In the genomic region with DNA sequence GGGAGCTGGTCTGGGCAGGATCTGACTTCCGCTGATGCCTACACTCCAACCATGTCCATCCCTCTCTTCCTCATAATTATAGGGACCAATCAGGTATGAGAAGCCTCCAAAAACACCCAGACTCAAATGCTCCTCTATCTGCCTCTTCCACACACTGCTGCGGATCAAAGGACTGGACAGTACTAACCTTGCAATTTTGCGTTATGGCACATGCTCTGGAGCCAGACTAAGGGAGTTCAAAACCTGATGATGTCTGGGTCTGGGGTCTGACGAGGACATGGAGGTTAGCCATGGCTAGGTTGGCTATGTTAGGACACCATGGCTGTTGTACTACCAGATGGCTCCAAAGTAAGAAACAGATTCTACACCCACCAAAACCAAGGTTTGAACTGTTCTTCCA, we compare ENCODE assay signal across 21 cellular contexts. TPM values are rescaled to one million over a fixed set of nuclear protein-coding genes. Genes with fewer than 3 reads are reported as not detected.
DNase-seq lines count a peak whose midpoint lies in the region; ATAC-seq and TF ChIP-seq lines count a peak whose summit lies in the region.
"Had no signal": no experiment of that assay in that cellular context is flagged by ENCODE, and none has a peak within 500 bp of the region (broad histone marks: within the 10 kb centered on the region; RNA-seq: fewer than 3 reads in every experiment).

No MANE protein-coding gene starts in this region.

- intact Hi-C loops in activated CD8-positive, alpha-beta T cell treated with anti-CD3 and anti-CD28 coated beads for 36 hours (cut with micrococcal nuclease): loop anchor here (5.0 to 10.0 kb wide), 2 partner anchors 65 to 277 kb away; no protein-coding TSS in a partner anchor
- intact Hi-C loops in posterior vena cava (cut with DNase I): loop anchor here (1.0 to 10.0 kb wide), 3 partner anchors 65 to 275 kb away; no protein-coding TSS in a partner anchor

- no peaks in the 10 kb centered on the region for H3K9me3 Mint-ChIP-seq in activated CD8-positive, alpha-beta T cell treated with anti-CD3 and anti-CD28 coated beads, Interleukin-2, amount 10 ng/mL, durations not matched to agents 7 days and 5 days (ENCODE audit: insufficient read depth)
- no peaks in the 10 kb centered on the region for H3K9me3 Mint-ChIP-seq in activated CD8-positive, alpha-beta T cell treated with anti-CD3 and anti-CD28 coated beads for 36 hours
- no peaks in the 10 kb centered on the region for H3K9me3 Mint-ChIP-seq in activated naive CD8-positive, alpha-beta T cell treated with anti-CD3 and anti-CD28 coated beads, Interleukin-2, amount 50 U/mL, for 24 hours
- H3K9me3 Mint-ChIP-seq: CD4-positive, alpha-beta T cell; CD8-positive, alpha-beta T cell had no signal

- H3K4me3 Mint-ChIP-seq in activated CD8-positive, alpha-beta T cell treated with anti-CD3 and anti-CD28 coated beads, Interleukin-2, amount 10 ng/mL, durations not matched to agents 7 days and 5 days: no peak overlapping the region
- H3K4me3 Mint-ChIP-seq in activated CD8-positive, alpha-beta T cell treated with anti-CD3 and anti-CD28 coated beads for 36 hours: no peak overlapping the region
- H3K4me3 Mint-ChIP-seq in activated naive CD8-positive, alpha-beta T cell treated with anti-CD3 and anti-CD28 coated beads, Interleukin-2, amount 50 U/mL, for 24 hours: no peak overlapping the region
- H3K4me3 Mint-ChIP-seq: B cell; CD4-positive, alpha-beta T cell; CD8-positive, alpha-beta T cell had no signal

- H3K27ac ChIP-seq in HEK293 (ENCODE audit: extremely low read depth, low read depth, low read length): no peak overlapping the region
- peak overlapping the region; percentile 40 for H3K27ac ChIP-seq in RWPE1
- H3K27ac ChIP-seq: 22Rv1; A549; BLaER1 treated with 17β-estradiol and CSF1 and Interleukin-3, amounts not matched to agents 10 nM and 100 nM; C4-2B had no signal

- H3K4me1 ChIP-seq in HEK293 (ENCODE audit: control insufficient read depth, insufficient read depth, low read length): no peaks in the 10 kb centered on the region
- H3K4me1 ChIP-seq: A549; BLaER1 treated with 17β-estradiol and CSF1 and Interleukin-3, amounts not matched to agents 10 nM and 100 nM; Caco-2 had no signal

- no peaks in the 10 kb centered on the region for H3K4me1 Mint-ChIP-seq in activated CD8-positive, alpha-beta T cell treated with anti-CD3 and anti-CD28 coated beads, Interleukin-2, amount 10 ng/mL, durations not matched to agents 7 days and 5 days (ENCODE audit: low read depth)
- H3K4me1 Mint-ChIP-seq in activated CD8-positive, alpha-beta T cell treated with anti-CD3 and anti-CD28 coated beads for 36 hours (ENCODE audit: low read depth): peaks cover 2% of the 10 kb centered on the region
- H3K4me1 Mint-ChIP-seq in activated naive CD8-positive, alpha-beta T cell treated with anti-CD3 and anti-CD28 coated beads, Interleukin-2, amount 50 U/mL, for 24 hours: peaks cover 4% of the 10 kb centered on the region

- no peak overlapping the region for H3K4me3 ChIP-seq in HEK293 (ENCODE audit: low read depth, low read length)
- H3K4me3 ChIP-seq: A549; BLaER1 treated with 17β-estradiol and CSF1 and Interleukin-3, amounts not matched to agents 10 nM and 100 nM had no signal

- no peak for TF ChIP-seq CTCF in activated CD8-positive, alpha-beta T cell treated with anti-CD3 and anti-CD28 coated beads for 36 hours (IDR thresholded peaks at IDR 0.05)
- TF ChIP-seq CTCF in HEK293 (tag by site-specific recombination; IDR thresholded peaks at IDR 0.05) (no peak), RWPE1 (conservative IDR thresholded peaks at IDR 0.05; ENCODE audit: low read depth) (no peak)

- no peaks in the 10 kb centered on the region for H3K9me3 ChIP-seq in HEK293 (ENCODE audit: control insufficient read depth, insufficient read depth, low read depth, low read length)
- H3K9me3 ChIP-seq: A549; BLaER1 treated with 17β-estradiol and CSF1 and Interleukin-3, amounts not matched to agents 10 nM and 100 nM; Caco-2 had no signal

- DNase-seq in activated CD8-positive, alpha-beta T cell treated with anti-CD3 and anti-CD28 coated beads, Interleukin-2, amount 10 ng/mL, durations not matched to agents 7 days and 5 days: no peak
- no peak for DNase-seq in activated CD8-positive, alpha-beta T cell treated with anti-CD3 and anti-CD28 coated beads for 36 hours
- DNase-seq in RWPE1 (ENCODE audit: low spot score): no peak
- DNase-seq in posterior vena cava (ENCODE audit: low spot score): peak; percentile 6
- DNase-seq in activated gamma-delta T cell (lab: John Stamatoyannopoulos, UW): no peak
- no peak for DNase-seq in activated naive CD8-positive, alpha-beta T cell treated with anti-CD3 and anti-CD28 coated beads, Interleukin-2, amount 50 U/mL, for 24 hours
- no peak for DNase-seq in NK-92 (lab: John Stamatoyannopoulos, UW; ENCODE audit: unreplicated experiment)
- DNase-seq: AML-193; Caco-2; Calu3; CD4-positive, alpha-beta T cell; CD8-positive, alpha-beta T cell; DMS79 treated with DMSO at 0.1 percent for 48 hours; GF-D8 had no signal

- ATAC-seq in activated CD8-positive, alpha-beta T cell treated with anti-CD3 and anti-CD28 coated beads, Interleukin-2, amount 10 ng/mL, durations not matched to agents 7 days and 5 days: no peak
- ATAC-seq in activated CD8-positive, alpha-beta T cell treated with anti-CD3 and anti-CD28 coated beads for 36 hours: no peak
- no peak for ATAC-seq in activated naive CD8-positive, alpha-beta T cell treated with anti-CD3 and anti-CD28 coated beads, Interleukin-2, amount 50 U/mL, for 24 hours
- ATAC-seq: A549; CD8-positive, alpha-beta T cell had no signal

- peaks cover 47% of the 10 kb centered on the region for H3K36me3 Mint-ChIP-seq in activated CD8-positive, alpha-beta T cell treated with anti-CD3 and anti-CD28 coated beads, Interleukin-2, amount 10 ng/mL, durations not matched to agents 7 days and 5 days (ENCODE audit: low read depth)
- peaks cover 42% of the 10 kb centered on the region for H3K36me3 Mint-ChIP-seq in activated CD8-positive, alpha-beta T cell treated with anti-CD3 and anti-CD28 coated beads for 36 hours (ENCODE audit: low read depth)
- peaks cover 38% of the 10 kb centered on the region for H3K36me3 Mint-ChIP-seq in activated naive CD8-positive, alpha-beta T cell treated with anti-CD3 and anti-CD28 coated beads, Interleukin-2, amount 50 U/mL, for 24 hours (ENCODE audit: low read depth)

- POLR2A ChIA-PET in activated CD8-positive, alpha-beta T cell treated with anti-CD3 and anti-CD28 coated beads, Interleukin-2, amount 10 ng/mL, durations not matched to agents 7 days and 5 days (lab: Charles Lee): interaction anchor here (1.8 kb wide), 1 partner anchor 11 kb away, joined by 6 read pairs; the partner anchor contains the start of gene GPN2
- POLR2A ChIA-PET in activated CD8-positive, alpha-beta T cell treated with anti-CD3 and anti-CD28 coated beads for 36 hours (lab: Charles Lee): interaction anchor here (1.6 kb wide), 1 partner anchor 10 kb away, joined by 4 read pairs; the partner anchor contains the start of gene GPN2
- POLR2A ChIA-PET in HEK293 (lab: Yijun Ruan, JAX): interaction anchor here (0.7 to 1.4 kb wide), 2 partner anchors 15 to 25 kb away, joined by 3 to 7 read pairs; no protein-coding TSS in a partner anchor
- POLR2A ChIA-PET in RWPE1 (lab: Yijun Ruan, JAX; ENCODE audit: low non-redundant PET): interaction anchor here (1.1 kb wide), 1 partner anchor 15 kb away, joined by 4 read pairs; no protein-coding TSS in a partner anchor

- H3K36me3 ChIP-seq in HEK293 (ENCODE audit: control insufficient read depth in 2 of 2, insufficient read depth in 1 of 2, low read length in 2 of 2): peaks cover 57 to 93% of the 10 kb centered on the region in 2 experiments

- CTCF ChIA-PET in activated CD8-positive, alpha-beta T cell treated with anti-CD3 and anti-CD28 coated beads, Interleukin-2, amount 10 ng/mL, durations not matched to agents 7 days and 5 days (lab: Charles Lee): interaction anchor here (1.0 to 3.7 kb wide), 3 partner anchors 15 to 277 kb away, joined by 4 to 25 read pairs (median 6); no protein-coding TSS in a partner anchor
- CTCF ChIA-PET in activated CD8-positive, alpha-beta T cell treated with anti-CD3 and anti-CD28 coated beads for 36 hours (lab: Charles Lee): interaction anchor here (1.6 to 2.1 kb wide), 4 partner anchors 14 to 341 kb away, joined by 4 to 11 read pairs (median 6); no protein-coding TSS in a partner anchor
- CTCF ChIA-PET in HEK293 (lab: Yijun Ruan, JAX) (interaction anchor here (0.5 to 3.7 kb wide), 4 partner anchors 25 to 507 kb away, joined by 3 to 15 read pairs (median 3); no protein-coding TSS in a partner anchor), RWPE1 (lab: Yijun Ruan, JAX) (no interaction called here)

- peak overlapping the region; percentile 26 for H3K27ac Mint-ChIP-seq in activated CD8-positive, alpha-beta T cell treated with anti-CD3 and anti-CD28 coated beads, Interleukin-2, amount 10 ng/mL, durations not matched to agents 7 days and 5 days
- H3K27ac Mint-ChIP-seq in activated CD8-positive, alpha-beta T cell treated with anti-CD3 and anti-CD28 coated beads for 36 hours: no peak overlapping the region
- H3K27ac Mint-ChIP-seq in activated naive CD8-positive, alpha-beta T cell treated with anti-CD3 and anti-CD28 coated beads, Interleukin-2, amount 50 U/mL, for 24 hours: no peak overlapping the region
- H3K27ac Mint-ChIP-seq: B cell; CD4-positive, alpha-beta T cell; CD8-positive, alpha-beta T cell had no signal

- H3K27me3 Mint-ChIP-seq in activated CD8-positive, alpha-beta T cell treated with anti-CD3 and anti-CD28 coated beads, Interleukin-2, amount 10 ng/mL, durations not matched to agents 7 days and 5 days (ENCODE audit: low read depth): no peaks in the 10 kb centered on the region
- no peaks in the 10 kb centered on the region for H3K27me3 Mint-ChIP-seq in activated CD8-positive, alpha-beta T cell treated with anti-CD3 and anti-CD28 coated beads for 36 hours
- no peaks in the 10 kb centered on the region for H3K27me3 Mint-ChIP-seq in activated naive CD8-positive, alpha-beta T cell treated with anti-CD3 and anti-CD28 coated beads, Interleukin-2, amount 50 U/mL, for 24 hours
- H3K27me3 Mint-ChIP-seq: B cell; CD4-positive, alpha-beta T cell had no signal

RNA-seq across cellular contexts. Expression of gene GPN2, which starts 10.3 kb away (rescaled TPM):
- 10 to 100 TPM; 28.9 to 32.8 TPM for total RNA-seq in activated CD8-positive, alpha-beta T cell treated with anti-CD3 and anti-CD28 coated beads, Interleukin-2, amount 10 ng/mL, durations not matched to agents 7 days and 5 days
- 10 to 100 TPM; 45.9 to 47.9 TPM for total RNA-seq in activated CD8-positive, alpha-beta T cell treated with anti-CD3 and anti-CD28 coated beads for 36 hours
- 10 to 100 TPM; 17.7 to 19.4 TPM for total RNA-seq in posterior vena cava

RNA-seq across cellular contexts. Expression of gene SFN, which starts 16.8 kb away (rescaled TPM):
- total RNA-seq in activated CD8-positive, alpha-beta T cell treated with anti-CD3 and anti-CD28 coated beads, Interleukin-2, amount 10 ng/mL, durations not matched to agents 7 days and 5 days: 1 to 10 TPM; 1.8 to 1.9 TPM
- under 1 TPM; 0.47 to 0.59 TPM for total RNA-seq in activated CD8-positive, alpha-beta T cell treated with anti-CD3 and anti-CD28 coated beads for 36 hours
- total RNA-seq in posterior vena cava: 1 to 10 TPM; 1.2 to 6.7 TPM

RNA-seq across cellular contexts. Expression of gene GPATCH3, which starts 20.5 kb away (rescaled TPM):
- total RNA-seq in activated CD8-positive, alpha-beta T cell treated with anti-CD3 and anti-CD28 coated beads, Interleukin-2, amount 10 ng/mL, durations not matched to agents 7 days and 5 days: 10 to 100 TPM; 14.9 to 16.4 TPM
- total RNA-seq in activated CD8-positive, alpha-beta T cell treated with anti-CD3 and anti-CD28 coated beads for 36 hours: 1 to 10 TPM; 8.7 to 9.6 TPM
- 1 to 10 TPM; 7.1 to 9.2 TPM for total RNA-seq in posterior vena cava

RNA-seq across cellular contexts. Expression of gene NR0B2, which starts 34.0 kb away (rescaled TPM):
- not detected for total RNA-seq in activated CD8-positive, alpha-beta T cell treated with anti-CD3 and anti-CD28 coated beads, Interleukin-2, amount 10 ng/mL, durations not matched to agents 7 days and 5 days
- not detected for total RNA-seq in activated CD8-positive, alpha-beta T cell treated with anti-CD3 and anti-CD28 coated beads for 36 hours
- not detected for total RNA-seq in posterior vena cava
- total RNA-seq: A172; B cell; Calu3; CD4-positive, alpha-beta T cell; CD8-positive, alpha-beta T cell had no signal

RNA-seq across cellular contexts. Expression of gene NUDC, which starts 41.8 kb away (rescaled TPM):
- 10 to 100 TPM; 85.1 to 91.2 TPM for total RNA-seq in activated CD8-positive, alpha-beta T cell treated with anti-CD3 and anti-CD28 coated beads, Interleukin-2, amount 10 ng/mL, durations not matched to agents 7 days and 5 days
- 100 to 1,000 TPM in 1 of 2 experiments, 10 to 100 TPM in 1; 97.0 to 103 TPM for total RNA-seq in activated CD8-positive, alpha-beta T cell treated with anti-CD3 and anti-CD28 coated beads for 36 hours
- total RNA-seq in posterior vena cava: 10 to 100 TPM; 43.0 to 48.4 TPM
